ENCODE assay signal across 1 cellular context in the genomic region with DNA sequence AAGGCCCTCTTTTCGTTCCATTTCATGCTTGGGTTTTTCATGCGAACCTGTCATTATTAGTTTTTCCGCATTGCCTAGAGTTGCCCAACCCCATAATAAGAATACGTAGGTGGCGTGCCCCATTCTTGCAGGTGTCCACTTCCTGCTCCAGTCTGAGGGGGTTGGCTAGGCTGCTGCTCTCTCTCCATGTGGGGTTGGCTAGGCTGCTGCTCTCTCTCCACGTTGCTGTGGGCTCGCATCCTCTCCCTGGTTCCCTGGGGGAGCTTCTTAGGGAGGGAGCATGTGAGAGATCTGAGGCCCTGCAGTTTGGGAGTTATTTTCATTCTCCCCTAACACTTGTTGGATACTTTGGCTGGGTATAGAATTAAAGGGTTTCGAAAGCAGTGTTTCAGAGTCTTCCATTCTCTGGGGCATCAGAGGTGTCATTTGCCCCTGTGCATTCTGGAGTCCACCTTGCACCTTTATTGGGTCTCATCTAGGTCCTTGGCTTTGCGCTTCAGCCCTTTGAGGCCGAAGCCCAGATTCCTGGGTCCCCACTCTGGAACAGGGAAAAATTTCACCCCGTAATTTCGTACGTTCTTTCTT.
TF ChIP-seq lines count a peak whose summit lies in the region.

No MANE protein-coding gene starts in this region.

TF ChIP-seq in HepG2, 621 proteins besides CTCF, POLR2A, EP300 and RAD21:
- TF ChIP-seq RBM22 (optimal IDR thresholded peaks at IDR 0.05; ENCODE audit: low read length) (peak; percentile 21), ZFP1 (CRISPR knock-in tag; IDR thresholded peaks at IDR 0.05) (peak; percentile 100), ZNF235 (CRISPR knock-in tag; IDR thresholded peaks at IDR 0.05; ENCODE audit: borderline replicate concordance) (no peak), ZNF274 (CRISPR knock-in tag; IDR thresholded peaks at IDR 0.05) (no peak)
